In genomic region chr3:66405701-66406091, GRCh38 we compare ENCODE assay signal across 14 cellular contexts.
DNase-seq lines count a peak whose midpoint lies in the region; ATAC-seq and TF ChIP-seq lines count a peak whose summit lies in the region.
"Had no signal": no experiment of that assay in that cellular context is flagged by ENCODE, and none has a peak within 500 bp of the region (broad histone marks: within the 10 kb centered on the region; RNA-seq: fewer than 3 reads in every experiment).

No MANE protein-coding gene starts in this region.

- peak; percentile 87 for DNase-seq in ELR (ENCODE audit: low read depth)
- DNase-seq in amniotic epithelial cell (ENCODE audit: low read depth): peak; percentile 55
- no peak for DNase-seq in foreskin keratinocyte
- DNase-seq in retinal pigment epithelial cell (ENCODE audit: low read depth): peak; percentile 44
- DNase-seq in iPS-NIHi11 (ENCODE audit: low spot score): no peak
- no peak for DNase-seq in NCI-H128 (lab: John Stamatoyannopoulos, UW; ENCODE audit: unreplicated experiment)
- DNase-seq in AML-193 (lab: John Stamatoyannopoulos, UW): no peak
- DNase-seq: activated CD4-positive, alpha-beta T cell treated with anti-CD3 and anti-CD28 coated beads, Interleukin-2, amount 50 U/mL, for 4 hours; Calu3; NCI-H2029 had no signal

- H3K4me1 ChIP-seq in foreskin keratinocyte: no peaks in the 10 kb centered on the region
- H3K4me1 ChIP-seq: parathyroid adenoma had no signal

- TF ChIP-seq CTCF in foreskin keratinocyte (conservative IDR thresholded peaks at IDR 0.05) (no peak), retinal pigment epithelial cell (conservative IDR thresholded peaks at IDR 0.05; ENCODE audit: low read depth, low read length) (no peak)

- peak; percentile 15 for ATAC-seq in foreskin keratinocyte
- no peak for ATAC-seq in GM21381 (IDR thresholded peaks at IDR 0.05; ENCODE audit: unreplicated experiment)
- ATAC-seq: body of pancreas had no signal

- no peak overlapping the region for H3K27ac ChIP-seq in foreskin keratinocyte
- H3K27ac ChIP-seq: HL-60, parathyroid adenoma had no signal

- no peak overlapping the region for H3K4me3 ChIP-seq in retinal pigment epithelial cell (ENCODE audit: low read length)
- H3K4me3 ChIP-seq: body of pancreas had no signal

- H3K27me3 ChIP-seq in foreskin keratinocyte: no peaks in the 10 kb centered on the region
- H3K27me3 ChIP-seq: body of pancreas had no signal

Comparison
In these comparisons a context has a peak if more than half of its experiments do, and no peak if none do; other contexts are left out.
1. DNase-seq: peak in ELR (single experiment), amniotic epithelial cell (single experiment) and retinal pigment epithelial cell (single experiment); none in foreskin keratinocyte (0 of 2), iPS-NIHi11 (single experiment), NCI-H128 (single experiment) and AML-193 (0 of 2).